Comparison of ENCODE assay signal across 1 cellular context in the genomic region with DNA sequence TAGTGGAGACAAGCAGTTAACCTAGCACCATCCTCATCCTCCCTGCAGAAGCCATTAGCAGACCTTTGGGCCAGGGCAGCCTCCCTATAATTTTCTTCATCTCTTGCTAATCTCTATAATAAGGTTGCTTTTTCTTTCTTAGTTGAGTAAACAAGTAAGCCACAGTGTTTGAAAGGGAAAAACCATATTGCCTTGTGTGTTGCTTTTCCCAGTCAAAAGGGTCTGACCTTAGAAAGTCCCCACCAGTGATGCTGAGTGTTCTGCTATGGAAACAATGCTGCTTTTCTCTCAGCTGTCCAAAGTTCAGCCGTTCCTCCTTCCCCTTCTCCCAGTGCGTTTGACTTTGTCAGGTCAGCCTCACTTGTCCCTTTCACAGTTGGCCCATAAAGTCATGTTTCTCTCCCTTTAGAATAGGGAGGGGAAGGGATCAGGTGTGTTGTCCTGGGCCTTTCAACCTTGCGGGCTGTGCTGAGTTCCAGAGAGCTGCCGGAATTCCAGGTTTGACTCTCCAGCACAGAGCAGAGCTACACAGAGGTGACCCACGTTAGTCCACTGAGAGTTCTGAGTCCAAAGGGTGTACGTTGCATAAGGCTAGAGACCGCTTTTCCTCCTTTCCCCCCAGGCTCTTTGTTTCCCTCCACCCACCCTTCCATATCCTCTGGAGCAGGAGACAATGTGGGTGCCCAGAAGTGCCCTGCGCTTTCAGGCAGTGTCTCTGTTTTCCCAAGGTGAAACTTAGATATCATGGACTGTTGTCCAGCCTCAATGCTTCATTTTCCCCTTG.
TF ChIP-seq lines count a peak whose summit lies in the region.

No MANE protein-coding gene starts in this region.

TF ChIP-seq in SK-N-SH treated with all-trans-retinoic acid at 6 μM for 48 hours, 23 proteins besides CTCF, POLR2A, EP300 and RAD21 (continued from another document):
- no peak for TF ChIP-seq ARNTL (CRISPR knock-in tag; IDR thresholded peaks at IDR 0.05; ENCODE audit: borderline replicate concordance, low read depth)
- TF ChIP-seq, protein P1, sequence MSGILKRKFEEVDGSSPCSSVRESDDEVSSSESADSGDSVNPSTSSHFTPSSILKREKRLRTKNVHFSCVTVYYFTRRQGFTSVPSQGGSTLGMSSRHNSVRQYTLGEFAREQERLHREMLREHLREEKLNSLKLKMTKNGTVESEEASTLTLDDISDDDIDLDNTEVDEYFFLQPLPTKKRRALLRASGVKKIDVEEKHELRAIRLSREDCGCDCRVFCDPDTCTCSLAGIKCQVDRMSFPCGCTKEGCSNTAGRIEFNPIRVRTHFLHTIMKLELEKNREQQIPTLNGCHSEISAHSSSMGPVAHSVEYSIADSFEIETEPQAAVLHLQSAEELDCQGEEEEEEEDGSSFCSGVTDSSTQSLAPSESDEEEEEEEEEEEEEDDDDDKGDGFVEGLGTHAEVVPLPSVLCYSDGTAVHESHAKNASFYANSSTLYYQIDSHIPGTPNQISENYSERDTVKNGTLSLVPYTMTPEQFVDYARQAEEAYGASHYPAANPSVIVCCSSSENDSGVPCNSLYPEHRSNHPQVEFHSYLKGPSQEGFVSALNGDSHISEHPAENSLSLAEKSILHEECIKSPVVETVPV (CRISPR knock-in tag; IDR thresholded peaks at IDR 0.05) = no peak
